20 cellular contexts compared by ENCODE assay signal in the genomic region with DNA sequence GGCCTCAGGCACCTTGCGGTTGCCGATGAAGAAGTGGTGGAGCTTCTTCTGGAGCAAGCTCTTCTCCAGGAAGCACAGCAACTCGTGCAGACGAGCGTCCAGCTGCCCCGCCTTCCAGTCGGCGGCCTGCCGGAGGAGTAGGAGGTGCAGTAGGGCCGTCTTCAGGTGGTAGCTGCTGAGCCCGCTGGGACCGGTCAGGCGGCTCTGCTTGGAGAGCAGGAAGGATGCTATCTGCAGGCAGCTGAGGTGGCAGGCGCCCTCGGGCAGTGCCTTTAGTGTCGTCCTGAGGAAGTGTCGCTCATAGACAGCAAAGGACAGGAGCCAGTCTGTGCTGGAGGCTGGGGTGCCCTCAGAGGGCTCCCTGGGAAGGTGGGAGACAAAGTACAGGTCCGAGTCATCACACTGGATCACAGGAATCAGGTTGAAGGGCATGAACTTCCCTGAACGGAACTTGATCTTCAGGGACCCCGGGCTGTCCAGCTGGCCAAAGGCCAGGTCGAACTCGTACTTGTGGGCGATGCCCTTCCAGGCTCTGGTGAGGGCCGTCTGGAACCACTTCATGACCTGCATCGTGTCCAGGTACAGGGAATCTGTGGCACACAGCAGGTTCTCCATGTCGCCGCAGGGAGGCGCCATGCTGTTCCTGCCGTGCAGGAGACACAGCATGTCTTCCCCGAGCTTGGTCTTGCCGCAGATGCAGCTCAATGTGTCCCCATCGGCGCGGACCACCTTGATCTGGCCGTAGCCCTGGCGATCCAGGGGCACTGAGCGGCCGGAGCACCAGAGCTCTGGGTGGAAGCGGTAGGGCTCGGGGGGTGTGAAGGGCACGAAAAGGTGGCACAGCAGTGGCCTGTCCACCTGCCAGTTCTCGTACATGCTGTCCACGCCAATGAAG. TPM values are rescaled to one million over a fixed set of nuclear protein-coding genes. Genes with fewer than 3 reads are reported as not detected.
"Had no signal": no experiment of that assay in that cellular context is flagged by ENCODE, and none has a peak within 500 bp of the region (broad histone marks: within the 10 kb centered on the region; RNA-seq: fewer than 3 reads in every experiment).

No MANE protein-coding gene starts in this region.

- ATAC-seq: left colon; naive thymus-derived CD4-positive, alpha-beta T cell; stimulated activated naive B cell treated with anti-CD40 and anti-IgM and Interleukin-4, amounts not matched to agents 10 μg/mL and 1 μg/mL and 100 μg/mL, for 72 hours had no signal

- H3K27me3 Mint-ChIP-seq: naive thymus-derived CD4-positive, alpha-beta T cell; stimulated activated naive B cell treated with anti-CD40 and anti-IgM and Interleukin-4, amounts not matched to agents 10 μg/mL and 1 μg/mL and 100 μg/mL, for 72 hours; type B pancreatic cell had no signal

- H3K4me1 ChIP-seq: parathyroid adenoma had no signal

- DNase-seq: central memory CD4-positive, alpha-beta T cell; cortex of kidney; effector CD8-positive, alpha-beta T cell; foreskin fibroblast; left colon; mammary epithelial cell; naive thymus-derived CD4-positive, alpha-beta T cell; right lobe of liver; stimulated activated CD4-positive, alpha-beta T cell treated with anti-CD3 and anti-CD28 coated beads, Interleukin-2, amount 100 ng/mL, for 24 hours; stimulated activated CD4-positive, alpha-beta T cell treated with anti-CD3 and anti-CD28 coated beads, Interleukin-4, amount 100 ng/mL, for 4 hours; stimulated activated naive B cell treated with anti-CD40 and anti-IgM and Interleukin-4, amounts not matched to agents 10 μg/mL and 1 μg/mL and 100 μg/mL, for 72 hours had no signal

- H3K9ac ChIP-seq: neural progenitor cell, parathyroid adenoma had no signal

- H3K9me3 Mint-ChIP-seq: neural progenitor cell; stimulated activated naive B cell treated with anti-CD40 and anti-IgM and Interleukin-4, amounts not matched to agents 10 μg/mL and 1 μg/mL and 100 μg/mL, for 72 hours; type B pancreatic cell had no signal

- H2AFZ ChIP-seq: neural progenitor cell, parathyroid adenoma had no signal

- H3K27ac ChIP-seq: dorsolateral prefrontal cortex, epithelial cell of prostate, neural progenitor cell, parathyroid adenoma, prostate gland, right lobe of liver, uterus had no signal

- H3K27me3 ChIP-seq: dorsolateral prefrontal cortex, esophagus muscularis mucosa, neural progenitor cell, right lobe of liver, uterus had no signal

- H3K36me3 ChIP-seq: neural progenitor cell, uterus had no signal

- H3K4me3 ChIP-seq: dorsolateral prefrontal cortex, esophagus muscularis mucosa, neural progenitor cell, prostate gland, right lobe of liver, uterus had no signal

- H3K9me3 ChIP-seq: esophagus muscularis mucosa, prostate gland, right lobe of liver, uterus had no signal

- H3K27ac Mint-ChIP-seq: naive thymus-derived CD4-positive, alpha-beta T cell; neural progenitor cell; stimulated activated naive B cell treated with anti-CD40 and anti-IgM and Interleukin-4, amounts not matched to agents 10 μg/mL and 1 μg/mL and 100 μg/mL, for 72 hours; type B pancreatic cell had no signal

- H3K4me3 Mint-ChIP-seq: naive thymus-derived CD4-positive, alpha-beta T cell; neural progenitor cell; stimulated activated naive B cell treated with anti-CD40 and anti-IgM and Interleukin-4, amounts not matched to agents 10 μg/mL and 1 μg/mL and 100 μg/mL, for 72 hours; type B pancreatic cell had no signal

- H3K4me2 ChIP-seq: neural progenitor cell had no signal

RNA-seq across cellular contexts. Expression of a gene that starts 38.8 kb away (rescaled TPM):
- polyA plus RNA-seq: naive thymus-derived CD4-positive, alpha-beta T cell had no signal

RNA-seq across cellular contexts. Expression of a gene that starts 45.9 kb away (rescaled TPM):
- total RNA-seq: skeletal muscle tissue had no signal
